In genomic region chr7:148698397-148699023, GRCh38 we compare ENCODE assay signal across 1 cellular context.
TF ChIP-seq lines count a peak whose summit lies in the region.

TSS of gene CUL1 (plus strand) at chr7:148698903. CDS start at chr7:148730123, 31,220 bp downstream.

TF ChIP-seq in K562, 482 proteins besides CTCF, POLR2A, EP300 and RAD21 (continued from another document and continues in another):
- TF ChIP-seq, protein P1, sequence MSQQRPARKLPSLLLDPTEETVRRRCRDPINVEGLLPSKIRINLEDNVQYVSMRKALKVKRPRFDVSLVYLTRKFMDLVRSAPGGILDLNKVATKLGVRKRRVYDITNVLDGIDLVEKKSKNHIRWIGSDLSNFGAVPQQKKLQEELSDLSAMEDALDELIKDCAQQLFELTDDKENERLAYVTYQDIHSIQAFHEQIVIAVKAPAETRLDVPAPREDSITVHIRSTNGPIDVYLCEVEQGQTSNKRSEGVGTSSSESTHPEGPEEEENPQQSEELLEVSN (IDR thresholded peaks at IDR 0.05; ENCODE audit: borderline replicate concordance in 1 of 2, extremely low read depth in 1 of 2, insufficient read depth in 1 of 2, insufficient read length in 1 of 2, low read depth in 1 of 2, low read length in 1 of 2, poor library complexity in 1 of 2, severe bottlenecking in 1 of 2) = peak; percentile 94 to 96
- no peak for TF ChIP-seq SIX5 (IDR thresholded peaks at IDR 0.05; ENCODE audit: borderline replicate concordance in 1 of 2, insufficient read depth in 1 of 2, low read depth in 1 of 2, low read length in 2 of 2)
- TF ChIP-seq PTTG1 (tag; IDR thresholded peaks at IDR 0.05; ENCODE audit: low read depth) = no peak
- no peak for TF ChIP-seq ZNF232 (CRISPR knock-in tag; IDR thresholded peaks at IDR 0.05)
- no peak for TF ChIP-seq FOXJ2 (tag; IDR thresholded peaks at IDR 0.05)
- TF ChIP-seq BACH1 (tag; IDR thresholded peaks at IDR 0.05) = no peak
- TF ChIP-seq ILF3 (IDR thresholded peaks at IDR 0.05; ENCODE audit: borderline replicate concordance) = peak; percentile 47; the same call in 1 of the 2 replicates
- no peak for TF ChIP-seq U2AF1 (optimal IDR thresholded peaks at IDR 0.05; ENCODE audit: low read depth, low read length)
- TF ChIP-seq CXXC5 (CRISPR knock-in tag; IDR thresholded peaks at IDR 0.05) = peak; percentile 87
- TF ChIP-seq, protein P2, sequence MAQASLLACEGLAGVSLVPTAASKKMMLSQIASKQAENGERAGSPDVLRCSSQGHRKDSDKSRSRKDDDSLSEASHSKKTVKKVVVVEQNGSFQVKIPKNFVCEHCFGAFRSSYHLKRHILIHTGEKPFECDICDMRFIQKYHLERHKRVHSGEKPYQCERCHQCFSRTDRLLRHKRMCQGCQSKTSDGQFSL (CRISPR knock-in tag; IDR thresholded peaks at IDR 0.05) = peak; percentile 63
- TF ChIP-seq, protein P2 (tag; IDR thresholded peaks at IDR 0.05) = 0 out of 4 replicates have a peak, but pooled peaks of 1 of the 2 experiments have one; percentile 23
- TF ChIP-seq ZBTB34 (CRISPR knock-in tag; IDR thresholded peaks at IDR 0.05) = no peak
- no peak for TF ChIP-seq ZNF512 (tag; IDR thresholded peaks at IDR 0.05)
- peak; percentile 67 for TF ChIP-seq MYC (IDR thresholded peaks at IDR 0.05; ENCODE audit: low read depth, low read length)
- TF ChIP-seq MYC (CRISPR knock-in tag; IDR thresholded peaks at IDR 0.05; ENCODE audit: borderline replicate concordance, low read depth) = no peak
- no peak; the same call in 1 of the 2 replicates for TF ChIP-seq GABPB1 (CRISPR knock-in tag; IDR thresholded peaks at IDR 0.05)
- TF ChIP-seq POLR2H (tag; IDR thresholded peaks at IDR 0.05; ENCODE audit: low read depth) = peak; percentile 80
- TF ChIP-seq, protein P3, sequence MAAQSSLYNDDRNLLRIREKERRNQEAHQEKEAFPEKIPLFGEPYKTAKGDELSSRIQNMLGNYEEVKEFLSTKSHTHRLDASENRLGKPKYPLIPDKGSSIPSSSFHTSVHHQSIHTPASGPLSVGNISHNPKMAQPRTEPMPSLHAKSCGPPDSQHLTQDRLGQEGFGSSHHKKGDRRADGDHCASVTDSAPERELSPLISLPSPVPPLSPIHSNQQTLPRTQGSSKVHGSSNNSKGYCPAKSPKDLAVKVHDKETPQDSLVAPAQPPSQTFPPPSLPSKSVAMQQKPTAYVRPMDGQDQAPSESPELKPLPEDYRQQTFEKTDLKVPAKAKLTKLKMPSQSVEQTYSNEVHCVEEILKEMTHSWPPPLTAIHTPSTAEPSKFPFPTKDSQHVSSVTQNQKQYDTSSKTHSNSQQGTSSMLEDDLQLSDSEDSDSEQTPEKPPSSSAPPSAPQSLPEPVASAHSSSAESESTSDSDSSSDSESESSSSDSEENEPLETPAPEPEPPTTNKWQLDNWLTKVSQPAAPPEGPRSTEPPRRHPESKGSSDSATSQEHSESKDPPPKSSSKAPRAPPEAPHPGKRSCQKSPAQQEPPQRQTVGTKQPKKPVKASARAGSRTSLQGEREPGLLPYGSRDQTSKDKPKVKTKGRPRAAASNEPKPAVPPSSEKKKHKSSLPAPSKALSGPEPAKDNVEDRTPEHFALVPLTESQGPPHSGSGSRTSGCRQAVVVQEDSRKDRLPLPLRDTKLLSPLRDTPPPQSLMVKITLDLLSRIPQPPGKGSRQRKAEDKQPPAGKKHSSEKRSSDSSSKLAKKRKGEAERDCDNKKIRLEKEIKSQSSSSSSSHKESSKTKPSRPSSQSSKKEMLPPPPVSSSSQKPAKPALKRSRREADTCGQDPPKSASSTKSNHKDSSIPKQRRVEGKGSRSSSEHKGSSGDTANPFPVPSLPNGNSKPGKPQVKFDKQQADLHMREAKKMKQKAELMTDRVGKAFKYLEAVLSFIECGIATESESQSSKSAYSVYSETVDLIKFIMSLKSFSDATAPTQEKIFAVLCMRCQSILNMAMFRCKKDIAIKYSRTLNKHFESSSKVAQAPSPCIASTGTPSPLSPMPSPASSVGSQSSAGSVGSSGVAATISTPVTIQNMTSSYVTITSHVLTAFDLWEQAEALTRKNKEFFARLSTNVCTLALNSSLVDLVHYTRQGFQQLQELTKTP (IDR thresholded peaks at IDR 0.05; ENCODE audit: low read depth in 1 of 2, partially characterized antibody in 2 of 2) = no peak
- peak; percentile 11; the same call in 1 of the 2 replicates for TF ChIP-seq EP400 (IDR thresholded peaks at IDR 0.05)
- TF ChIP-seq HCFC1 (IDR thresholded peaks at IDR 0.05; ENCODE audit: low read depth, low read length) = no peak
- TF ChIP-seq HDAC1 (IDR thresholded peaks at IDR 0.05) = peak in 1 of 2 experiments; percentile 14; a peak in 1 of 4 replicates
- no peak for TF ChIP-seq MCM2 (IDR thresholded peaks at IDR 0.05; ENCODE audit: low read depth)
- TF ChIP-seq ZNF644 (tag; IDR thresholded peaks at IDR 0.05; ENCODE audit: low read depth) = no peak
- peak; percentile 89 for TF ChIP-seq CCNT2 (IDR thresholded peaks at IDR 0.05; ENCODE audit: borderline replicate concordance, extremely low read depth, insufficient read length, low read depth, low read length)
- TF ChIP-seq, protein P4, sequence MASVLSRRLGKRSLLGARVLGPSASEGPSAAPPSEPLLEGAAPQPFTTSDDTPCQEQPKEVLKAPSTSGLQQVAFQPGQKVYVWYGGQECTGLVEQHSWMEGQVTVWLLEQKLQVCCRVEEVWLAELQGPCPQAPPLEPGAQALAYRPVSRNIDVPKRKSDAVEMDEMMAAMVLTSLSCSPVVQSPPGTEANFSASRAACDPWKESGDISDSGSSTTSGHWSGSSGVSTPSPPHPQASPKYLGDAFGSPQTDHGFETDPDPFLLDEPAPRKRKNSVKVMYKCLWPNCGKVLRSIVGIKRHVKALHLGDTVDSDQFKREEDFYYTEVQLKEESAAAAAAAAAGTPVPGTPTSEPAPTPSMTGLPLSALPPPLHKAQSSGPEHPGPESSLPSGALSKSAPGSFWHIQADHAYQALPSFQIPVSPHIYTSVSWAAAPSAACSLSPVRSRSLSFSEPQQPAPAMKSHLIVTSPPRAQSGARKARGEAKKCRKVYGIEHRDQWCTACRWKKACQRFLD (CRISPR knock-in tag; IDR thresholded peaks at IDR 0.05) = peak; percentile 72
- TF ChIP-seq FOXM1 (IDR thresholded peaks at IDR 0.05; ENCODE audit: low read depth) = no peak
- TF ChIP-seq FOXM1 (CRISPR knock-in tag; IDR thresholded peaks at IDR 0.05; ENCODE audit: low read depth) = peak; percentile 45; the same call in 1 of the 2 replicates
- peak; percentile 67 for TF ChIP-seq ETS2 (tag; IDR thresholded peaks at IDR 0.05; ENCODE audit: borderline replicate concordance, poor library complexity, severe bottlenecking)
- TF ChIP-seq ZNF583 (CRISPR knock-in tag; IDR thresholded peaks at IDR 0.05) = no peak
- TF ChIP-seq KDM1A (IDR thresholded peaks at IDR 0.05) = no peak
- TF ChIP-seq ZSCAN29 (IDR thresholded peaks at IDR 0.05) = peak; percentile 68; the same call in 1 of the 2 replicates
- TF ChIP-seq, protein P5, sequence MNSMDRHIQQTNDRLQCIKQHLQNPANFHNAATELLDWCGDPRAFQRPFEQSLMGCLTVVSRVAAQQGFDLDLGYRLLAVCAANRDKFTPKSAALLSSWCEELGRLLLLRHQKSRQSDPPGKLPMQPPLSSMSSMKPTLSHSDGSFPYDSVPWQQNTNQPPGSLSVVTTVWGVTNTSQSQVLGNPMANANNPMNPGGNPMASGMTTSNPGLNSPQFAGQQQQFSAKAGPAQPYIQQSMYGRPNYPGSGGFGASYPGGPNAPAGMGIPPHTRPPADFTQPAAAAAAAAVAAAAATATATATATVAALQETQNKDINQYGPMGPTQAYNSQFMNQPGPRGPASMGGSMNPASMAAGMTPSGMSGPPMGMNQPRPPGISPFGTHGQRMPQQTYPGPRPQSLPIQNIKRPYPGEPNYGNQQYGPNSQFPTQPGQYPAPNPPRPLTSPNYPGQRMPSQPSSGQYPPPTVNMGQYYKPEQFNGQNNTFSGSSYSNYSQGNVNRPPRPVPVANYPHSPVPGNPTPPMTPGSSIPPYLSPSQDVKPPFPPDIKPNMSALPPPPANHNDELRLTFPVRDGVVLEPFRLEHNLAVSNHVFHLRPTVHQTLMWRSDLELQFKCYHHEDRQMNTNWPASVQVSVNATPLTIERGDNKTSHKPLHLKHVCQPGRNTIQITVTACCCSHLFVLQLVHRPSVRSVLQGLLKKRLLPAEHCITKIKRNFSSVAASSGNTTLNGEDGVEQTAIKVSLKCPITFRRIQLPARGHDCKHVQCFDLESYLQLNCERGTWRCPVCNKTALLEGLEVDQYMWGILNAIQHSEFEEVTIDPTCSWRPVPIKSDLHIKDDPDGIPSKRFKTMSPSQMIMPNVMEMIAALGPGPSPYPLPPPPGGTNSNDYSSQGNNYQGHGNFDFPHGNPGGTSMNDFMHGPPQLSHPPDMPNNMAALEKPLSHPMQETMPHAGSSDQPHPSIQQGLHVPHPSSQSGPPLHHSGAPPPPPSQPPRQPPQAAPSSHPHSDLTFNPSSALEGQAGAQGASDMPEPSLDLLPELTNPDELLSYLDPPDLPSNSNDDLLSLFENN (IDR thresholded peaks at IDR 0.05; ENCODE audit: low read depth in 2 of 2, low read length in 2 of 2) = peak in 1 of 2 experiments; percentile 16; a peak in 1 of 4 replicates
- TF ChIP-seq SIN3B (IDR thresholded peaks at IDR 0.05; ENCODE audit: low read depth) = peak; percentile 51
- 0 out of 2 replicates have a peak, but pooled peaks have one; percentile 6 for TF ChIP-seq TCF3 (CRISPR knock-in tag; IDR thresholded peaks at IDR 0.05)
- TF ChIP-seq DPF2 (IDR thresholded peaks at IDR 0.05) = no peak
- no peak for TF ChIP-seq FUS (optimal IDR thresholded peaks at IDR 0.05; ENCODE audit: low read depth, low read length)
- TF ChIP-seq, protein P6, sequence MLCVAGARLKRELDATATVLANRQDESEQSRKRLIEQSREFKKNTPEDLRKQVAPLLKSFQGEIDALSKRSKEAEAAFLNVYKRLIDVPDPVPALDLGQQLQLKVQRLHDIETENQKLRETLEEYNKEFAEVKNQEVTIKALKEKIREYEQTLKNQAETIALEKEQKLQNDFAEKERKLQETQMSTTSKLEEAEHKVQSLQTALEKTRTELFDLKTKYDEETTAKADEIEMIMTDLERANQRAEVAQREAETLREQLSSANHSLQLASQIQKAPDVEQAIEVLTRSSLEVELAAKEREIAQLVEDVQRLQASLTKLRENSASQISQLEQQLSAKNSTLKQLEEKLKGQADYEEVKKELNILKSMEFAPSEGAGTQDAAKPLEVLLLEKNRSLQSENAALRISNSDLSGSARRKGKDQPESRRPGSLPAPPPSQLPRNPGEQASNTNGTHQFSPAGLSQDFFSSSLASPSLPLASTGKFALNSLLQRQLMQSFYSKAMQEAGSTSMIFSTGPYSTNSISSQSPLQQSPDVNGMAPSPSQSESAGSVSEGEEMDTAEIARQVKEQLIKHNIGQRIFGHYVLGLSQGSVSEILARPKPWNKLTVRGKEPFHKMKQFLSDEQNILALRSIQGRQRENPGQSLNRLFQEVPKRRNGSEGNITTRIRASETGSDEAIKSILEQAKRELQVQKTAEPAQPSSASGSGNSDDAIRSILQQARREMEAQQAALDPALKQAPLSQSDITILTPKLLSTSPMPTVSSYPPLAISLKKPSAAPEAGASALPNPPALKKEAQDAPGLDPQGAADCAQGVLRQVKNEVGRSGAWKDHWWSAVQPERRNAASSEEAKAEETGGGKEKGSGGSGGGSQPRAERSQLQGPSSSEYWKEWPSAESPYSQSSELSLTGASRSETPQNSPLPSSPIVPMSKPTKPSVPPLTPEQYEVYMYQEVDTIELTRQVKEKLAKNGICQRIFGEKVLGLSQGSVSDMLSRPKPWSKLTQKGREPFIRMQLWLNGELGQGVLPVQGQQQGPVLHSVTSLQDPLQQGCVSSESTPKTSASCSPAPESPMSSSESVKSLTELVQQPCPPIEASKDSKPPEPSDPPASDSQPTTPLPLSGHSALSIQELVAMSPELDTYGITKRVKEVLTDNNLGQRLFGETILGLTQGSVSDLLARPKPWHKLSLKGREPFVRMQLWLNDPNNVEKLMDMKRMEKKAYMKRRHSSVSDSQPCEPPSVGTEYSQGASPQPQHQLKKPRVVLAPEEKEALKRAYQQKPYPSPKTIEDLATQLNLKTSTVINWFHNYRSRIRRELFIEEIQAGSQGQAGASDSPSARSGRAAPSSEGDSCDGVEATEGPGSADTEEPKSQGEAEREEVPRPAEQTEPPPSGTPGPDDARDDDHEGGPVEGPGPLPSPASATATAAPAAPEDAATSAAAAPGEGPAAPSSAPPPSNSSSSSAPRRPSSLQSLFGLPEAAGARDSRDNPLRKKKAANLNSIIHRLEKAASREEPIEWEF (CRISPR knock-in tag; IDR thresholded peaks at IDR 0.05) = no peak
- no peak for TF ChIP-seq ZNF707 (CRISPR knock-in tag; conservative IDR thresholded peaks at IDR 0.05)
- TF ChIP-seq JUNB (CRISPR knock-in tag; conservative IDR thresholded peaks at IDR 0.05) = no peak
- TF ChIP-seq CTBP1 (IDR thresholded peaks at IDR 0.05; ENCODE audit: borderline replicate concordance) = peak; percentile 73
- TF ChIP-seq ZNF668 (CRISPR knock-in tag; IDR thresholded peaks at IDR 0.05) = no peak
- peak; percentile 89 for TF ChIP-seq HNRNPLL (IDR thresholded peaks at IDR 0.05; ENCODE audit: low read depth, low read length, poor library complexity, severe bottlenecking)
- TF ChIP-seq GATAD2B (IDR thresholded peaks at IDR 0.05; ENCODE audit: borderline replicate concordance) = peak; percentile 95
- TF ChIP-seq KDM4B (IDR thresholded peaks at IDR 0.05; ENCODE audit: borderline replicate concordance in 2 of 2, low read depth in 1 of 2) = peak in 1 of 2 experiments; percentile 77; a peak in 1 of 4 replicates
- TF ChIP-seq PCBP1 (IDR thresholded peaks at IDR 0.05; ENCODE audit: low read depth, low read length, poor library complexity, severe bottlenecking) = peak; percentile 91
- no peak for TF ChIP-seq RAD51 (IDR thresholded peaks at IDR 0.05; ENCODE audit: borderline replicate concordance, low read depth)
- no peak for TF ChIP-seq MCM5 (IDR thresholded peaks at IDR 0.05; ENCODE audit: low read depth)
- peak; percentile 36; the same call in 1 of the 2 replicates for TF ChIP-seq SAFB (IDR thresholded peaks at IDR 0.05; ENCODE audit: borderline replicate concordance, low read depth, low read length)
